ENCODE assay signal across 31 cellular contexts in genomic region chr6:128504003-128504654, GRCh38. TPM values are rescaled to one million over a fixed set of nuclear protein-coding genes. Genes with fewer than 3 reads are reported as not detected.
DNase-seq lines count a peak whose midpoint lies in the region; ATAC-seq, FAIRE-seq and TF ChIP-seq lines count a peak whose summit lies in the region.
"Had no signal": no experiment of that assay in that cellular context is flagged by ENCODE, and none has a peak within 500 bp of the region (broad histone marks: within the 10 kb centered on the region; RNA-seq: fewer than 3 reads in every experiment).

No MANE protein-coding gene starts in this region.

- H3K27me3 ChIP-seq in GM23338 (ENCODE audit: insufficient read depth) (no peaks in the 10 kb centered on the region), RWPE2 (ENCODE audit: insufficient read depth, poor library complexity, severe bottlenecking) (no peaks in the 10 kb centered on the region), HepG2 (ENCODE audit: control insufficient read depth in 1 of 2, insufficient read depth in 2 of 2, low read length in 2 of 2) (no peaks in the 10 kb centered on the region), transverse colon (no peaks in the 10 kb centered on the region), esophagus squamous epithelium (no peaks in the 10 kb centered on the region)
- H3K27me3 ChIP-seq: adrenal gland, brain microvascular endothelial cell, dorsolateral prefrontal cortex, neural progenitor cell, thyroid gland had no signal

- no peaks in the 10 kb centered on the region for H3K36me3 Mint-ChIP-seq in GM23338 (ENCODE audit: low read depth)

- no peak overlapping the region for H3K4me3 Mint-ChIP-seq in GM23338
- H3K4me3 Mint-ChIP-seq: activated CD4-positive, alpha-beta T cell treated with anti-CD3 and anti-CD28 coated beads for 36 hours; activated CD8-positive, alpha-beta T cell treated with anti-CD3 and anti-CD28 coated beads for 36 hours; activated naive CD4-positive, alpha-beta T cell treated with anti-CD3 and anti-CD28 coated beads for 36 hours; neural progenitor cell had no signal

- CTCF ChIA-PET in HepG2 (lab: Yijun Ruan, JAX; ENCODE audit: low intra/inter-chr PET ratio, low total read pairs), result no interaction called here

- H3K27me3 Mint-ChIP-seq in GM23338 (ENCODE audit: insufficient read depth, low read depth, poor library complexity), result no peaks in the 10 kb centered on the region
- H3K27me3 Mint-ChIP-seq: activated CD8-positive, alpha-beta T cell treated with anti-CD3 and anti-CD28 coated beads for 36 hours had no signal

- peaks cover 84% of the 10 kb centered on the region for H3K79me2 ChIP-seq in GM23338 (replicated peaks; ENCODE audit: insufficient read depth)
- peaks cover 82% of the 10 kb centered on the region for H3K79me2 ChIP-seq in HepG2 (ENCODE audit: insufficient read depth, low read length)
- H3K79me2 ChIP-seq: parathyroid adenoma had no signal

- peak overlapping the region; percentile 81 for H3K9ac ChIP-seq in HepG2 (ENCODE audit: insufficient read depth, low read depth, low read length)
- H3K9ac ChIP-seq: neural progenitor cell, parathyroid adenoma had no signal

- peaks cover 38% of the 10 kb centered on the region for H3K4me1 Mint-ChIP-seq in GM23338
- H3K4me1 Mint-ChIP-seq: activated CD4-positive, alpha-beta T cell treated with anti-CD3 and anti-CD28 coated beads for 36 hours had no signal

- no peak for TF ChIP-seq RAD21 in HepG2 (CRISPR knock-in tag; IDR thresholded peaks at IDR 0.05)

- FAIRE-seq in HepG2 (lab: Jason Lieb, UNC), result no peak
- FAIRE-seq: endometrium, frontal cortex, H1, HTR-8/SVneo had no signal

- no peaks in the 10 kb centered on the region for H3K36me3 ChIP-seq in GM23338 (ENCODE audit: insufficient read depth)
- H3K36me3 ChIP-seq in RWPE2 (ENCODE audit: low read depth), result peaks cover 31% of the 10 kb centered on the region
- H3K36me3 ChIP-seq in HepG2 (replicated peaks in 1 of 2; ENCODE audit: control insufficient read depth in 1 of 2, insufficient read depth in 2 of 2, low read length in 2 of 2), result no peaks in the 10 kb centered on the region; a peak in 1 of 5 replicates
- no peaks in the 10 kb centered on the region for H3K36me3 ChIP-seq in transverse colon
- no peaks in the 10 kb centered on the region for H3K36me3 ChIP-seq in esophagus squamous epithelium
- H3K36me3 ChIP-seq: adrenal gland, brain microvascular endothelial cell, neural progenitor cell, thyroid gland had no signal

- in situ Hi-C loops in HepG2 (cut with HindIII; ENCODE audit: extremely low pct_ligation_motif_present, low pct_unique_long_range_greater_than_20kb) (no loop called here), transverse colon (cut with MboI; ENCODE audit: low pct_ligation_motif_present in 1 of 4, low pct_unique_long_range_greater_than_20kb in 1 of 4, low sequenced_read_pairs in 3 of 4) (loop anchor here in 1 of 4 donors (25.0 kb wide), 1 partner anchor 167 kb away; no protein-coding TSS in a partner anchor)

- DNase-seq in GM23338 (ENCODE audit: low spot score), result no peak
- DNase-seq in RWPE2 (ENCODE audit: low spot score), result no peak
- DNase-seq in HepG2 (ENCODE audit: low spot score), result no peak
- DNase-seq in transverse colon, result no peak
- DNase-seq in esophagus squamous epithelium (lab: John Stamatoyannopoulos, UW), result no peak
- DNase-seq in 8988T, result no peak
- DNase-seq in stimulated activated CD8-positive, alpha-beta memory T cell treated with anti-CD3 and anti-CD28 coated beads, Interleukin-4, amount 100 ng/mL, for 48 hours, result no peak
- DNase-seq: activated CD4-positive, alpha-beta T cell treated with anti-CD3 and anti-CD28 coated beads for 36 hours; activated CD8-positive, alpha-beta T cell treated with anti-CD3 and anti-CD28 coated beads for 36 hours; activated naive CD4-positive, alpha-beta T cell treated with anti-CD3 and anti-CD28 coated beads for 36 hours; adrenal gland; brain microvascular endothelial cell; C1 segment of cervical spinal cord; dorsolateral prefrontal cortex; GDM1; KBM-7; mesendoderm; NCI-H1092 treated with DMSO at 0.1 percent for 48 hours; NCI-H2029; NCI-H2227 treated with DMSO at 0.1 percent for 48 hours; NCI-H526 treated with DMSO at 0.1 percent for 48 hours; PC-9; retina; SIG-M5; thyroid gland had no signal

- H3K27ac Mint-ChIP-seq in GM23338, result peak overlapping the region; percentile 11; the same call in 1 of the 2 replicates
- H3K27ac Mint-ChIP-seq: activated CD4-positive, alpha-beta T cell treated with anti-CD3 and anti-CD28 coated beads for 36 hours; activated CD8-positive, alpha-beta T cell treated with anti-CD3 and anti-CD28 coated beads for 36 hours; activated naive CD4-positive, alpha-beta T cell treated with anti-CD3 and anti-CD28 coated beads for 36 hours; neural progenitor cell had no signal

- H2AFZ ChIP-seq in GM23338 (no peak overlapping the region), HepG2 (ENCODE audit: low read length) (no peak overlapping the region)
- H2AFZ ChIP-seq: neural progenitor cell, parathyroid adenoma, PC-9 had no signal

- POLR2A ChIA-PET in HepG2 (lab: Yijun Ruan, JAX), result no interaction called here

- H3K4me3 ChIP-seq in GM23338 (no peak overlapping the region), RWPE2 (ENCODE audit: severe bottlenecking) (no peak overlapping the region), HepG2 (replicated peaks in 1 of 3; ENCODE audit: insufficient read depth in 1 of 3, low read depth in 2 of 3, low read length in 3 of 3) (peak overlapping the region in 1 of 3 experiments; percentile 30; a peak in 1 of 6 replicates), transverse colon (no peak overlapping the region), esophagus squamous epithelium (no peak overlapping the region)
- H3K4me3 ChIP-seq: adrenal gland, dorsolateral prefrontal cortex, neural progenitor cell, PC-9, thyroid gland had no signal

- no peaks in the 10 kb centered on the region for H3F3A ChIP-seq in GM23338 (replicated peaks; ENCODE audit: low read depth)

- TF ChIP-seq POLR2A in HepG2 (IDR thresholded peaks at IDR 0.05; ENCODE audit: insufficient read depth in 1 of 2, low read depth in 2 of 2, low read length in 2 of 2) (no peak), transverse colon (IDR thresholded peaks at IDR 0.05) (no peak), esophagus squamous epithelium (IDR thresholded peaks at IDR 0.05) (no peak)

- H3K9me3 ChIP-seq in RWPE2 (ENCODE audit: severe bottlenecking) (peaks cover 3% of the 10 kb centered on the region), HepG2 (ENCODE audit: low read length) (no peaks in the 10 kb centered on the region), transverse colon (no peaks in the 10 kb centered on the region), esophagus squamous epithelium (no peaks in the 10 kb centered on the region)
- H3K9me3 ChIP-seq: adrenal gland, thyroid gland had no signal

- H3K4me1 ChIP-seq in GM23338 (ENCODE audit: insufficient read depth) (peaks cover 46% of the 10 kb centered on the region), RWPE2 (ENCODE audit: insufficient read depth, poor library complexity, severe bottlenecking) (peaks cover 73% of the 10 kb centered on the region), HepG2 (ENCODE audit: insufficient read depth, low read length) (peaks cover 100% of the 10 kb centered on the region), transverse colon (peaks cover 27 to 72% (median 60%) of the 10 kb centered on the region in 4 donors), esophagus squamous epithelium (peaks cover 0 to 65% (median 29%) of the 10 kb centered on the region in 3 donors)
- H3K4me1 ChIP-seq: adrenal gland, parathyroid adenoma had no signal

- no peak for ATAC-seq in GM23338
- no peak for ATAC-seq in RWPE2 (ENCODE audit: low read depth)
- no peak for ATAC-seq in HepG2
- ATAC-seq: activated CD4-positive, alpha-beta T cell treated with anti-CD3 and anti-CD28 coated beads for 36 hours; activated CD8-positive, alpha-beta T cell treated with anti-CD3 and anti-CD28 coated beads for 36 hours had no signal

- H3K9me3 Mint-ChIP-seq in GM23338, result no peaks in the 10 kb centered on the region
- H3K9me3 Mint-ChIP-seq: activated CD8-positive, alpha-beta T cell treated with anti-CD3 and anti-CD28 coated beads for 36 hours; activated naive CD4-positive, alpha-beta T cell treated with anti-CD3 and anti-CD28 coated beads for 36 hours; neural progenitor cell had no signal

- H3K27ac ChIP-seq in GM23338 (ENCODE audit: low read depth), result no peak overlapping the region
- H3K27ac ChIP-seq in RWPE2 (ENCODE audit: poor library complexity, severe bottlenecking), result peak overlapping the region; percentile 96
- H3K27ac ChIP-seq in HepG2 (ENCODE audit: extremely low read length, insufficient read depth, low read length), result peak overlapping the region; percentile 98
- peak overlapping the region; percentile 32 to 82 (median 66) for H3K27ac ChIP-seq in transverse colon
- no peak overlapping the region for H3K27ac ChIP-seq in esophagus squamous epithelium
- H3K27ac ChIP-seq: adrenal gland, brain microvascular endothelial cell, neural progenitor cell, parathyroid adenoma, PC-9, thyroid gland had no signal

- H3K4me2 ChIP-seq in GM23338, result no peak overlapping the region
- H3K4me2 ChIP-seq in HepG2 (ENCODE audit: low read depth, low read length), result peak overlapping the region; percentile 99
- H3K4me2 ChIP-seq: neural progenitor cell, PC-9 had no signal

- intact Hi-C loops in HepG2 (cut with micrococcal nuclease; ENCODE audit: unreplicated experiment), result no loop called here
- intact Hi-C loops in transverse colon (cut with DNase I; ENCODE audit: low total_unique reads), result no loop called here
- intact Hi-C loops in esophagus squamous epithelium (cut with DNase I), result no loop called here

- H4K20me1 ChIP-seq in GM23338 (replicated peaks; ENCODE audit: insufficient read depth) (peaks cover 18% of the 10 kb centered on the region; the same call in 1 of the 2 replicates), HepG2 (ENCODE audit: insufficient read depth, low read length) (no peaks in the 10 kb centered on the region)

- no peaks in the 10 kb centered on the region for H3K9me2 ChIP-seq in GM23338 (ENCODE audit: insufficient read depth)

- no peak for TF ChIP-seq CTCF in GM23338 (conservative IDR thresholded peaks at IDR 0.05; ENCODE audit: low read depth in 2 of 2)
- TF ChIP-seq CTCF in RWPE2 (IDR thresholded peaks at IDR 0.05; ENCODE audit: poor library complexity, severe bottlenecking), result no peak
- TF ChIP-seq CTCF in HepG2 (CRISPR knock-in tag; IDR thresholded peaks at IDR 0.05), result no peak
- no peak for TF ChIP-seq CTCF in transverse colon (IDR thresholded peaks at IDR 0.05)
- no peak for TF ChIP-seq CTCF in esophagus squamous epithelium (IDR thresholded peaks at IDR 0.05)

- BruUV-seq in HepG2 (replicated peaks; lab: Mats Ljungman, UMichigan), result no TSS peak

- TF ChIP-seq EP300 in HepG2 (IDR thresholded peaks at IDR 0.05; ENCODE audit: low read depth in 2 of 2, low read length in 2 of 2) (peak in 1 of 2 experiments; percentile 17; a peak in 1 of 4 replicates), HepG2 (CRISPR knock-in tag; IDR thresholded peaks at IDR 0.05; ENCODE audit: borderline replicate concordance) (0 out of 2 replicates have a peak, but pooled peaks have one; percentile 25), transverse colon (IDR thresholded peaks at IDR 0.05; ENCODE audit: low read depth) (no peak)

- WGBS in HepG2 (ENCODE audit: low lambda C conversion rate), result 35% methylated on average over 3 of the region's 3 CpGs
- whole genome bisulfite sequencing in transverse colon (ENCODE audit: low coverage in 1 of 2), 2 donors, result 41 to 42% methylated on average over 2 to 3 of the region's 3 CpGs
- 31 to 59% methylated on average over 3 of the region's 3 CpGs for WGBS in esophagus squamous epithelium, 2 donors

RNA-seq across cellular contexts. Expression of gene PTPRK, which starts 16.3 kb away (rescaled TPM):
- 46.1 and 56.4 TPM in 2 replicates for total RNA-seq in GM23338 (2014; rRNA removed; shearing (Covaris generic))
- polyA plus RNA-seq in GM23338 (2016; fragmentation: Nextera tagmentation; extraction: Ambion mirVana), result 20.7 and 26.9 TPM in 2 replicates
- total RNA-seq in HepG2 (2016; rRNA removed; fragmentation: Illumina TruSeq; extraction: Trizol), result 52.4 and 98.3 TPM in 2 replicates
- total RNA-seq in HepG2 (2016; cell fraction: cytosol; rRNA removed; fragmentation: Illumina TruSeq; extraction: Trizol; ENCODE audit: low read depth), result 29.7 and 32.9 TPM in 2 replicates
- total RNA-seq in HepG2 (2016; cell fraction: insoluble cytoplasmic fraction; rRNA removed; fragmentation: Illumina TruSeq; extraction: Trizol), result 47.0 and 86.4 TPM in 2 replicates
- total RNA-seq in HepG2 (2016; cell fraction: membrane; rRNA removed; fragmentation: Illumina TruSeq; extraction: Trizol), result 36.9 and 39.5 TPM in 2 replicates
- 243 and 259 TPM in 2 replicates for total RNA-seq in HepG2 (2016; cell fraction: nucleus; rRNA removed; fragmentation: Illumina TruSeq; extraction: Trizol)
- polyA plus RNA-seq in HepG2 (2011; rRNA removed), result 40.0 and 43.6 TPM in 2 replicates
- polyA plus RNA-seq in HepG2 (2011; cell fraction: cytosol; rRNA removed), result 26.4 and 36.1 TPM in 2 replicates
- 57.3 and 62.4 TPM in 2 replicates for polyA plus RNA-seq in HepG2 (2011; cell fraction: nucleus; rRNA removed)
- 74.2 and 81.5 TPM in 2 replicates for polyA plus RNA-seq in HepG2 (2012)
- polyA plus RNA-seq in HepG2 (2016; cell fraction: cytosol; fragmentation: Illumina TruSeq; extraction: Trizol; ENCODE audit: low read depth), result 14.1 and 16.7 TPM in 2 replicates
- 36.4 and 38.2 TPM in 2 replicates for polyA plus RNA-seq in HepG2 (2016; cell fraction: insoluble cytoplasmic fraction; fragmentation: Illumina TruSeq; extraction: Trizol; ENCODE audit: low read depth)
- polyA plus RNA-seq in HepG2 (2016; cell fraction: membrane; fragmentation: Illumina TruSeq; extraction: Trizol; ENCODE audit: low read depth), result 17.6 and 19.0 TPM in 2 replicates
- 68.4 and 81.3 TPM in 2 replicates for polyA plus RNA-seq in HepG2 (2016; cell fraction: nucleus; fragmentation: Illumina TruSeq; extraction: Trizol; ENCODE audit: insufficient read depth, low read depth)
- 19.5 and 154 TPM in 2 replicates for polyA minus RNA-seq in HepG2 (2011; rRNA and poly(A)+ RNA removed; ENCODE audit: low replicate concordance)
- 69.6 and 97.5 TPM in 2 replicates for polyA minus RNA-seq in HepG2 (2011; cell fraction: cytosol; rRNA and poly(A)+ RNA removed)
- polyA minus RNA-seq in HepG2 (2011; cell fraction: nucleus; rRNA and poly(A)+ RNA removed), result 726 and 816 TPM in 2 replicates
- total RNA-seq in transverse colon, result 100 to 1,000 TPM in 2 of 4 donors, 10 to 100 TPM in 2; 88.0 to 187 (median 136) TPM
- total RNA-seq in esophagus squamous epithelium, result 10 to 100 TPM; 10.3 to 36.0 (median 20.5) TPM

Comparison
In these comparisons a context has a peak if more than half of its experiments do, and no peak if none do; other contexts are left out.
1. H3K27ac ChIP-seq: peak in RWPE2 (single experiment), HepG2 (single experiment) and transverse colon (4 of 4); none in GM23338 (single experiment) and esophagus squamous epithelium (0 of 4).